In the genomic region with DNA sequence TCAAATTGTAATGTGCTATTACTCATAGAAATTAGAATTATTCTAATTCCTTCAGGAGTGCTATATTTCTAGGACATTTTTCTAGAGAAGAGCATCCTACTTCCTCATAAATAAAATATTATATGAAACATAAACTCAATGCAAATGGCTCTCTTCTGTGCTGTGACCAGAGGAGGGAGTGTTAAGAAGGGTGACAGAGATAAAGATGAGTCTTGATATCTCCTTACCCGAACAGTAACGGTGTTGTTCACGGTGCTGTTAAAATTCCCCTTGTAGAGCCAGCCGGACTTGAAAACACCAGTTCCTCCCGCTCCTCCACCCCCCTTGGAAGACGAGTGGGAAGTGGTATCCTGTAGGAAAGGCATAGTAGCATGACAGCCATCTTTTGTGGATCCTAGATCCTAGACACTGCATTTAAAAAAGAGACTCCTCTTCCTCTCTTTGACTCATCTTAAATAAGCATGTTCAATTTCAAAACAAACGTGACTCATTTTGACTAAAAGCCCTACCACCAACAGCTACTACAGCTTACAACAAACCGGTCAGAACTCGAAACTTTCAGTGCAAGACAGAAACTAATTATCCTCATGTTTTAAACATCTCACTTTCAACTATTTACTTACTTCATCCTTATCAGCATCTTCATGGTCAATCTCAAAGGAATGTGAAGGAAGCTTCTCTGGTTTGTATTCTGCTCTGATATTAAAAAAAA, we compare ENCODE assay signal across 8 cellular contexts.
A peak's percentile ranks its signal among the peaks of the same experiment; 100 is the strongest.
DNase-seq lines count a peak whose midpoint lies in the region; ATAC-seq and TF ChIP-seq lines count a peak whose summit lies in the region.

No MANE protein-coding gene starts in this region.

- H3K27me3 ChIP-seq in MG63, result no peaks in the 10 kb centered on the region
- H3K27me3 ChIP-seq in psoas muscle (ENCODE audit: insufficient read depth in 3 of 3, low read length in 2 of 3), result no peaks in the 10 kb centered on the region
- no peaks in the 10 kb centered on the region for H3K27me3 ChIP-seq in spleen (replicated peaks in 1 of 7)

- CTCF ChIA-PET in HEK293T (lab: Yijun Ruan, JAX), result no interaction called here

- TF ChIP-seq CTCF in psoas muscle (IDR thresholded peaks at IDR 0.05) (no peak), spleen (IDR thresholded peaks at IDR 0.05 in 8 of 11, conservative IDR thresholded peaks at IDR 0.05 in 3 of 11) (no peak)

- 83 to 92% (median 91%) methylated on average over 9 of the region's 9 CpGs for WGBS in psoas muscle, 3 donors
- 57 to 79% (median 72%) methylated on average over 9 of the region's 9 CpGs for WGBS in spleen, 5 donors

- ATAC-seq in GM21576 (IDR thresholded peaks at IDR 0.05; ENCODE audit: unreplicated experiment), result peak; percentile 67
- ATAC-seq in psoas muscle, result no peak

- DNase-seq in GM04503 (ENCODE audit: low read depth), result peak; percentile 70
- DNase-seq in MG63, result no peak
- DNase-seq in epithelial cell of prostate (ENCODE audit: low read depth, low spot score), result peak; percentile 82
- DNase-seq in psoas muscle, result no peak
- DNase-seq in spleen, result no peak
- DNase-seq in midbrain (lab: John Stamatoyannopoulos, UW), result no peak
- DNase-seq in HEK293T (ENCODE audit: extremely low spot score), result no peak

- no peaks in the 10 kb centered on the region for H3K9me3 ChIP-seq in MG63
- no peaks in the 10 kb centered on the region for H3K9me3 ChIP-seq in psoas muscle
- H3K9me3 ChIP-seq in spleen, result no peaks in the 10 kb centered on the region

- H3K4me1 ChIP-seq in psoas muscle, result no peaks in the 10 kb centered on the region
- peaks cover 0 to 70% (median 11%) of the 10 kb centered on the region in 6 donors for H3K4me1 ChIP-seq in spleen

- intact Hi-C loops in psoas muscle (cut with DNase I), result no loop called here
- intact Hi-C loops in spleen (cut with DNase I; ENCODE audit: low total_unique reads), result no loop called here

- H3K27ac ChIP-seq in epithelial cell of prostate, result peak overlapping the region; percentile 54
- H3K27ac ChIP-seq in psoas muscle, result no peak overlapping the region
- H3K27ac ChIP-seq in spleen, result peak overlapping the region in 3 of 8 donors; percentile 10 to 49 (median 13)

- POLR2A ChIA-PET in HEK293T (lab: Yijun Ruan, JAX), result no interaction called here

- H3K36me3 ChIP-seq in MG63 (peaks cover 4% of the 10 kb centered on the region), psoas muscle (ENCODE audit: insufficient read depth in 1 of 2, low read depth in 1 of 2) (no peaks in the 10 kb centered on the region), spleen (peaks cover 0 to 92% (median 41%) of the 10 kb centered on the region in 6 donors)

- no peak for TF ChIP-seq POLR2A in spleen (IDR thresholded peaks at IDR 0.05)

- H3K4me3 ChIP-seq in MG63 (0 out of 2 replicates have a peak overlapping the region, but pooled peaks have one; percentile 9), psoas muscle (no peak overlapping the region), spleen (no peak overlapping the region)

TF ChIP-seq in HEK293T, 16 proteins besides CTCF, POLR2A, EP300 and RAD21:
- TF ChIP-seq ELF4 (IDR thresholded peaks at IDR 0.05) (no peak), ARNT (IDR thresholded peaks at IDR 0.05) (no peak), L3MBTL2 (conservative IDR thresholded peaks at IDR 0.05) (no peak), LEF1 (IDR thresholded peaks at IDR 0.05; ENCODE audit: borderline replicate concordance) (no peak), CTBP1 (IDR thresholded peaks at IDR 0.05; ENCODE audit: borderline replicate concordance) (no peak), NFRKB (IDR thresholded peaks at IDR 0.05) (no peak), ZNF384 (IDR thresholded peaks at IDR 0.05) (no peak), BHLHE40 (IDR thresholded peaks at IDR 0.05; ENCODE audit: borderline replicate concordance) (no peak), SUZ12 (IDR thresholded peaks at IDR 0.05) (no peak), TARDBP (IDR thresholded peaks at IDR 0.05) (no peak), HDGF (IDR thresholded peaks at IDR 0.05; ENCODE audit: borderline replicate concordance) (no peak), FOXK2 (IDR thresholded peaks at IDR 0.05) (no peak), SP1 (IDR thresholded peaks at IDR 0.05) (no peak), FOXM1 (IDR thresholded peaks at IDR 0.05; ENCODE audit: borderline replicate concordance) (no peak), FOXA1 (IDR thresholded peaks at IDR 0.05) (no peak)
- TF ChIP-seq, protein P1, sequence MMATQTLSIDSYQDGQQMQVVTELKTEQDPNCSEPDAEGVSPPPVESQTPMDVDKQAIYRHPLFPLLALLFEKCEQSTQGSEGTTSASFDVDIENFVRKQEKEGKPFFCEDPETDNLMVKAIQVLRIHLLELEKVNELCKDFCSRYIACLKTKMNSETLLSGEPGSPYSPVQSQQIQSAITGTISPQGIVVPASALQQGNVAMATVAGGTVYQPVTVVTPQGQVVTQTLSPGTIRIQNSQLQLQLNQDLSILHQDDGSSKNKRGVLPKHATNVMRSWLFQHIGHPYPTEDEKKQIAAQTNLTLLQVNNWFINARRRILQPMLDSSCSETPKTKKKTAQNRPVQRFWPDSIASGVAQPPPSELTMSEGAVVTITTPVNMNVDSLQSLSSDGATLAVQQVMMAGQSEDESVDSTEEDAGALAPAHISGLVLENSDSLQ (IDR thresholded peaks at IDR 0.05), result no peak

Comparison
In these comparisons a context has a peak if more than half of its experiments do, and no peak if none do; other contexts are left out.
1. DNase-seq: peak in GM04503 (single experiment) and epithelial cell of prostate (single experiment); none in MG63 (single experiment), psoas muscle (0 of 2), spleen (single experiment), midbrain (single experiment) and HEK293T (single experiment).